24 cellular contexts compared by ENCODE assay signal in the genomic region with DNA sequence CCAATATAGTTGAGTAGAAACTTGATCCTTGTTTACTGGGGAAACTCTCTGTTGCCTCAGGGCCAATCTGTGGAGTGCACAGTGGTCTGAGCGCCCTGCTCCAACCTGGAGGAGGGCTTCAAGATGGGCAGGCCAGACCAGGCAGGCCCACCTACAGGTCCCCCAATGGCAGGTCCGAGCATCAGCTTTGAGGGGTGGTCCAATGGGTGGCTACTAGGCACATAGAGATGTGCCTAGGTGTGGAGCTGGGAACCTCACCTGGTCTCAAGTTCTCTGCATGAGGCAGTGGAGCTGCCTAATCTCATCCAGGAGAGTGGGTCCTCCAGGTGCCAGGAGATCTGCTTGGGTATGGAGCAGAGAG.
"Had no signal": no experiment of that assay in that cellular context is flagged by ENCODE, and none has a peak within 500 bp of the region (broad histone marks: within the 10 kb centered on the region; RNA-seq: fewer than 3 reads in every experiment).

No MANE protein-coding gene starts in this region.

- H3K27me3 Mint-ChIP-seq: activated CD4-positive, alpha-beta memory T cell treated with anti-CD3 and anti-CD28 coated beads for 36 hours; T-cell; T-helper 17 cell had no signal

- DNase-seq: activated B cell treated with CpG ODN at 0.5 μM for 24 hours; activated CD4-positive, alpha-beta T cell treated with anti-CD3 and anti-CD28 coated beads for 4 hours; activated CD4-positive, alpha-beta T cell treated with anti-CD3 and anti-CD28 coated beads, Interleukin-2, amount 50 U/mL, for 1 hour; activated CD4-positive, CD25-positive, alpha-beta regulatory T cell treated with anti-CD3 and anti-CD28 coated beads, Interleukin-2, amount 50 U/mL, for 72 hours; activated CD8-positive, alpha-beta memory T cell treated with anti-CD3 and anti-CD28 coated beads, Interleukin-2, amount 50 U/mL, for 4 hours; activated gamma-delta T cell treated with Interleukin-2 at 50 U/mL for 16 hours; activated T-cell treated with anti-CD3 and anti-CD28 coated beads for 4 hours; activated T-cell treated with anti-CD3 and anti-CD28 coated beads, Interleukin-2, amount 50 U/mL, for 4 hours; body of pancreas; NCI-H1417 treated with DMSO at 0.1 percent for 48 hours; NCI-H187 treated with DMSO at 0.1 percent for 48 hours; NCI-H226; NCI-H524 treated with DMSO at 0.1 percent for 48 hours; SIG-M5; T-helper 17 cell; T-helper 9 cell had no signal

- H3K4me1 ChIP-seq: body of pancreas, breast epithelium had no signal

- H3K4me3 ChIP-seq: body of pancreas, breast epithelium had no signal

- ATAC-seq: activated T-cell treated with anti-CD3 and anti-CD28 coated beads, Interleukin-2, amount 50 U/mL, for 4 hours; body of pancreas; T-cell had no signal

- H3K36me3 Mint-ChIP-seq: activated CD4-positive, alpha-beta memory T cell treated with anti-CD3 and anti-CD28 coated beads for 36 hours; activated naive CD4-positive, alpha-beta T cell treated with anti-CD3 and anti-CD28 coated beads, Interleukin-2, amount 50 U/mL, for 72 hours had no signal

- H3K27ac ChIP-seq: body of pancreas, breast epithelium, KMS-11, VCaP had no signal

- H3K27ac Mint-ChIP-seq: activated B cell treated with CpG ODN at 0.5 μM for 24 hours; activated CD4-positive, alpha-beta memory T cell treated with anti-CD3 and anti-CD28 coated beads for 36 hours; activated naive CD4-positive, alpha-beta T cell treated with anti-CD3 and anti-CD28 coated beads for 36 hours; activated naive CD4-positive, alpha-beta T cell treated with anti-CD3 and anti-CD28 coated beads, Interleukin-2, amount 50 U/mL, for 72 hours; activated T-helper 1 cell treated with anti-CD3 and anti-CD28 coated beads, Interleukin-12 subunit alpha, Interleukin-12 subunit beta, Interleukin-2, Interleukin-4 antibody, amounts not matched to agents 30 ng/mL and 10 ng/mL and 1 ng/mL, durations not matched to agents 14 hours and 24 hours and 36 hours; T-cell; T-helper 17 cell had no signal

- H3K27me3 ChIP-seq: body of pancreas, breast epithelium had no signal

- H3K4me1 Mint-ChIP-seq: activated B cell treated with CpG ODN at 0.5 μM for 24 hours had no signal

- H3K36me3 ChIP-seq: breast epithelium had no signal

- H3K9me3 Mint-ChIP-seq: activated B cell treated with CpG ODN at 0.5 μM for 24 hours; activated CD4-positive, alpha-beta memory T cell treated with anti-CD3 and anti-CD28 coated beads for 36 hours; activated naive CD4-positive, alpha-beta T cell treated with anti-CD3 and anti-CD28 coated beads for 36 hours; activated naive CD4-positive, alpha-beta T cell treated with anti-CD3 and anti-CD28 coated beads, Interleukin-2, amount 50 U/mL, for 72 hours; activated T-cell treated with anti-CD3 and anti-CD28 coated beads, Interleukin-2, amount 50 U/mL, for 4 hours; activated T-helper 1 cell treated with anti-CD3 and anti-CD28 coated beads, Interleukin-12 subunit alpha, Interleukin-12 subunit beta, Interleukin-2, Interleukin-4 antibody, amounts not matched to agents 30 ng/mL and 10 ng/mL and 1 ng/mL, durations not matched to agents 14 hours and 24 hours and 36 hours; T-cell had no signal

- H3K4me3 Mint-ChIP-seq: activated B cell treated with CpG ODN at 0.5 μM for 24 hours; activated CD4-positive, alpha-beta memory T cell treated with anti-CD3 and anti-CD28 coated beads for 36 hours; activated naive CD4-positive, alpha-beta T cell treated with anti-CD3 and anti-CD28 coated beads for 36 hours; activated T-cell treated with anti-CD3 and anti-CD28 coated beads, Interleukin-2, amount 50 U/mL, for 4 hours; activated T-helper 1 cell treated with anti-CD3 and anti-CD28 coated beads, Interleukin-12 subunit alpha, Interleukin-12 subunit beta, Interleukin-2, Interleukin-4 antibody, amounts not matched to agents 30 ng/mL and 10 ng/mL and 1 ng/mL, durations not matched to agents 14 hours and 24 hours and 36 hours; T-cell; T-helper 17 cell had no signal

- H3K9me3 ChIP-seq: body of pancreas had no signal
